24 cellular contexts compared by ENCODE assay signal in the genomic region with DNA sequence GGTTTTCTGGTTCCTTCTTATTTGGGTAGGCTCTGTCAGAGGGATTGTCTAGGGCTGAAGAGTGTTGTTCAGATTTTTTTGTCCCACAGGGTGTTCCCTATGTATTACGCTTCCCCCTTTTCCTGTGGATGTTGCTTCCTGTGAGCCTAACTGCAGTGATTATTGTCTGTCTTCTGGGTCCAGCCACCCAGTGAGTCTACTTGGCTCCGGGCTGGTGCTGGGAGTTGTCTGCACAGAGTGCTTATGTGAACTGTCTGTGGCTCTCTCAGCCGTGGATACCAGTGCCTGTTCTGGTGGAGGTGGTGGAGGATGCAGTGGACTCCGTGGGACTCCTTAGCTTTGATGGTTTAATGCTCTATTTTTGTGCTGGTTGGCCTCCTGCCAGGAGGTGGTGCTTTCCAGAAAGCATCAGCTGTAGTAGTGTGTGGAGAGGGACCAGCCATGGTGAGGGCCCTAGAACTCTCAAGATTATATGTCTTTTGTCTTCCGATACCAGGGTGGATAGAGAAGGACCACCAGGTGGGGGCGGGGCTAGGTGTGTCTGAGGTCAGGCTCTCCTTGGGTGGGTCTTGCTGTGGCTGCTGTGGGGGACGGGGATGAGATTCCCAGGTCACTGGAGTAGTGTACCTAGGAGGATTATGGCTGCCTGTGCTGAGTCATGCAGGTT. TPM values are rescaled to one million over a fixed set of nuclear protein-coding genes. Genes with fewer than 3 reads are reported as not detected.
DNase-seq lines count a peak whose midpoint lies in the region; ATAC-seq, FAIRE-seq and TF ChIP-seq lines count a peak whose summit lies in the region.
"Had no signal": no experiment of that assay in that cellular context is flagged by ENCODE, and none has a peak within 500 bp of the region (broad histone marks: within the 10 kb centered on the region; RNA-seq: fewer than 3 reads in every experiment).

No MANE protein-coding gene starts in this region.

- H3K27me3 ChIP-seq in Caco-2 (replicated peaks; ENCODE audit: control insufficient read depth, insufficient read depth, low read length) = no peaks in the 10 kb centered on the region
- H3K27me3 ChIP-seq: BE2C, breast epithelium, stomach, upper lobe of left lung had no signal

- peaks cover 4% of the 10 kb centered on the region for H3K9me3 Mint-ChIP-seq in activated T-cell treated with anti-CD3 and anti-CD28 coated beads, Interleukin-2, amount 50 U/mL, for 24 hours
- peaks cover 1 to 3% of the 10 kb centered on the region in 2 donors for H3K9me3 Mint-ChIP-seq in activated T-cell treated with anti-CD3 and anti-CD28 coated beads, Interleukin-2, amount 50 U/mL, for 72 hours
- no peaks in the 10 kb centered on the region for H3K9me3 Mint-ChIP-seq in Caco-2 (ENCODE audit: unreplicated experiment)
- H3K9me3 Mint-ChIP-seq in activated naive CD8-positive, alpha-beta T cell treated with anti-CD3 and anti-CD28 coated beads for 36 hours = peaks cover 40% of the 10 kb centered on the region
- H3K9me3 Mint-ChIP-seq in naive thymus-derived CD8-positive, alpha-beta T cell = peaks cover 0 to 44% (median 10%) of the 10 kb centered on the region in 9 donors
- no peaks in the 10 kb centered on the region for H3K9me3 Mint-ChIP-seq in natural killer cell

- no peaks in the 10 kb centered on the region for H3K27me3 Mint-ChIP-seq in activated T-cell treated with anti-CD3 and anti-CD28 coated beads, Interleukin-2, amount 50 U/mL, for 24 hours
- H3K27me3 Mint-ChIP-seq in activated T-cell treated with anti-CD3 and anti-CD28 coated beads, Interleukin-2, amount 50 U/mL, for 72 hours (ENCODE audit: low read depth) = no peaks in the 10 kb centered on the region
- no peaks in the 10 kb centered on the region for H3K27me3 Mint-ChIP-seq in Caco-2 (ENCODE audit: insufficient read depth, unreplicated experiment)
- no peaks in the 10 kb centered on the region for H3K27me3 Mint-ChIP-seq in activated naive CD8-positive, alpha-beta T cell treated with anti-CD3 and anti-CD28 coated beads for 36 hours
- H3K27me3 Mint-ChIP-seq in naive thymus-derived CD8-positive, alpha-beta T cell = no peaks in the 10 kb centered on the region
- no peaks in the 10 kb centered on the region for H3K27me3 Mint-ChIP-seq in natural killer cell (ENCODE audit: low read depth in 2 of 2)
- H3K27me3 Mint-ChIP-seq: memory B cell had no signal

- H3K4me3 Mint-ChIP-seq in activated T-cell treated with anti-CD3 and anti-CD28 coated beads, Interleukin-2, amount 50 U/mL, for 24 hours = no peak overlapping the region
- peak overlapping the region in 1 of 2 donors; percentile 6 for H3K4me3 Mint-ChIP-seq in activated T-cell treated with anti-CD3 and anti-CD28 coated beads, Interleukin-2, amount 50 U/mL, for 72 hours
- H3K4me3 Mint-ChIP-seq in Caco-2 (ENCODE audit: unreplicated experiment) (no peak overlapping the region), natural killer cell (no peak overlapping the region)
- H3K4me3 Mint-ChIP-seq in activated naive CD8-positive, alpha-beta T cell treated with anti-CD3 and anti-CD28 coated beads for 36 hours = no peak overlapping the region
- peak overlapping the region in 8 of 10 donors; percentile 11 to 57 (median 32) for H3K4me3 Mint-ChIP-seq in naive thymus-derived CD8-positive, alpha-beta T cell
- H3K4me3 Mint-ChIP-seq: memory B cell had no signal

- H3K4me1 ChIP-seq in Caco-2 (no peaks in the 10 kb centered on the region), kidney (ENCODE audit: control insufficient read depth in 1 of 2, insufficient read depth in 1 of 2, low read depth in 1 of 2, low read length in 2 of 2) (peaks cover 0 to 12% of the 10 kb centered on the region in 2 donors)
- H3K4me1 ChIP-seq: BE2C, breast epithelium had no signal

- intact Hi-C loops in Caco-2 (cut with micrococcal nuclease; ENCODE audit: unreplicated experiment) (no loop called here), kidney (cut with DNase I) (no loop called here), natural killer cell (cut with micrococcal nuclease) (no loop called here)

- no peak overlapping the region for H3K27ac ChIP-seq in kidney (ENCODE audit: low read depth in 2 of 2, low read length in 2 of 2)
- H3K27ac ChIP-seq: coronary artery, SK-N-MC, stomach, upper lobe of left lung, WERI-Rb-1 had no signal

- FAIRE-seq in kidney (lab: Jason Lieb, UNC) = no peak
- FAIRE-seq: D721Med, endometrium had no signal

- H3K9me3 ChIP-seq in Caco-2 (no peaks in the 10 kb centered on the region), kidney (ENCODE audit: control insufficient read depth in 1 of 2, low read length in 2 of 2) (no peaks in the 10 kb centered on the region)
- H3K9me3 ChIP-seq: BE2C, upper lobe of left lung had no signal

- TF ChIP-seq CTCF in Caco-2 (IDR thresholded peaks at IDR 0.05; ENCODE audit: insufficient read depth in 1 of 2, low read depth in 1 of 2, low read length in 1 of 2, severe bottlenecking in 1 of 2, unreplicated experiment in 1 of 2) = no peak
- no peak for TF ChIP-seq CTCF in kidney (IDR thresholded peaks at IDR 0.05; ENCODE audit: borderline replicate concordance, extremely low read depth, insufficient read depth)
- TF ChIP-seq CTCF in natural killer cell (IDR thresholded peaks at IDR 0.05) = no peak

- ATAC-seq in activated T-cell treated with anti-CD3 and anti-CD28 coated beads, Interleukin-2, amount 50 U/mL, for 72 hours (replicated peaks in 1 of 2) = no peak
- no peak for ATAC-seq in naive thymus-derived CD8-positive, alpha-beta T cell
- no peak for ATAC-seq in natural killer cell

- H3K36me3 ChIP-seq in Caco-2 (ENCODE audit: control insufficient read depth, insufficient read depth, low read length) = peaks cover 3% of the 10 kb centered on the region; the same call in 1 of the 2 replicates
- peaks cover 6 to 7% of the 10 kb centered on the region in 2 donors for H3K36me3 ChIP-seq in kidney (ENCODE audit: control insufficient read depth in 1 of 2, insufficient read depth in 2 of 2, low read length in 2 of 2)
- H3K36me3 ChIP-seq: BE2C, breast epithelium had no signal

- no peak for DNase-seq in activated T-cell treated with anti-CD3 and anti-CD28 coated beads, Interleukin-2, amount 50 U/mL, for 24 hours
- no peak for DNase-seq in activated T-cell treated with anti-CD3 and anti-CD28 coated beads, Interleukin-2, amount 50 U/mL, for 72 hours
- DNase-seq in Caco-2 (no peak), kidney (no peak), natural killer cell (no peak), DMS53 (lab: John Stamatoyannopoulos, UW) (no peak)
- DNase-seq in activated naive CD8-positive, alpha-beta T cell treated with anti-CD3 and anti-CD28 coated beads for 36 hours = no peak
- DNase-seq in naive thymus-derived CD8-positive, alpha-beta T cell = no peak
- DNase-seq: activated T-cell treated with anti-CD3 and anti-CD28 coated beads, Interleukin-2, amount 50 U/mL, for 48 hours; BE2C; kidney glomerular epithelial cell; NCI-H1092; NCI-H2029; retina; stimulated activated CD4-positive, alpha-beta T cell treated with anti-CD3 and anti-CD28 coated beads, Interleukin-4, amount 100 ng/mL, for 1 hour; stomach; upper lobe of left lung; WERI-Rb-1 had no signal

- H3K9ac ChIP-seq in kidney (ENCODE audit: low read length in 2 of 2) = no peak overlapping the region

- peaks cover 74% of the 10 kb centered on the region for H3K4me1 Mint-ChIP-seq in activated T-cell treated with anti-CD3 and anti-CD28 coated beads, Interleukin-2, amount 50 U/mL, for 24 hours (ENCODE audit: low read depth)
- peaks cover 47% of the 10 kb centered on the region for H3K4me1 Mint-ChIP-seq in activated T-cell treated with anti-CD3 and anti-CD28 coated beads, Interleukin-2, amount 50 U/mL, for 72 hours (ENCODE audit: low read depth)
- H3K4me1 Mint-ChIP-seq in Caco-2 (ENCODE audit: low read depth, unreplicated experiment) (no peaks in the 10 kb centered on the region), natural killer cell (peaks cover 34 to 37% of the 10 kb centered on the region in 2 donors)
- peaks cover 54% of the 10 kb centered on the region for H3K4me1 Mint-ChIP-seq in activated naive CD8-positive, alpha-beta T cell treated with anti-CD3 and anti-CD28 coated beads for 36 hours
- H3K4me1 Mint-ChIP-seq in naive thymus-derived CD8-positive, alpha-beta T cell = peaks cover 40 to 73% (median 70%) of the 10 kb centered on the region in 4 donors

- peaks cover 94% of the 10 kb centered on the region for H3K36me3 Mint-ChIP-seq in activated T-cell treated with anti-CD3 and anti-CD28 coated beads, Interleukin-2, amount 50 U/mL, for 24 hours (ENCODE audit: low read depth)
- H3K36me3 Mint-ChIP-seq in activated T-cell treated with anti-CD3 and anti-CD28 coated beads, Interleukin-2, amount 50 U/mL, for 72 hours (ENCODE audit: insufficient read depth in 2 of 2) = peaks cover 28 to 55% of the 10 kb centered on the region in 2 donors
- H3K36me3 Mint-ChIP-seq in Caco-2 (ENCODE audit: insufficient read depth, unreplicated experiment) = peaks cover 29% of the 10 kb centered on the region
- peaks cover 81% of the 10 kb centered on the region for H3K36me3 Mint-ChIP-seq in activated naive CD8-positive, alpha-beta T cell treated with anti-CD3 and anti-CD28 coated beads for 36 hours
- H3K36me3 Mint-ChIP-seq in naive thymus-derived CD8-positive, alpha-beta T cell = peaks cover 32 to 74% (median 68%) of the 10 kb centered on the region in 3 donors
- H3K36me3 Mint-ChIP-seq in natural killer cell = no peaks in the 10 kb centered on the region

- POLR2A ChIA-PET in Caco-2 (lab: Charles Lee) = no interaction called here
- POLR2A ChIA-PET in naive thymus-derived CD8-positive, alpha-beta T cell (lab: Charles Lee) = interaction anchor here (0.7 to 1.1 kb wide), 3 partner anchors 11 to 54 kb away, joined by 3 to 4 read pairs (median 3); a partner anchor contains a TSS

- BruUV-seq in Caco-2 (replicated peaks; lab: Mats Ljungman, UMichigan) = no TSS peak

- CTCF ChIA-PET in Caco-2 (lab: Charles Lee) = interaction anchor here (0.6 kb wide), 1 partner anchor 9 kb away, joined by 3 read pairs; no protein-coding TSS in a partner anchor

- peak overlapping the region; percentile 80 for H3K27ac Mint-ChIP-seq in activated T-cell treated with anti-CD3 and anti-CD28 coated beads, Interleukin-2, amount 50 U/mL, for 24 hours
- no peak overlapping the region for H3K27ac Mint-ChIP-seq in activated T-cell treated with anti-CD3 and anti-CD28 coated beads, Interleukin-2, amount 50 U/mL, for 72 hours
- H3K27ac Mint-ChIP-seq in Caco-2 (ENCODE audit: unreplicated experiment) (peak overlapping the region; percentile 11), natural killer cell (no peak overlapping the region)
- peak overlapping the region; percentile 39 for H3K27ac Mint-ChIP-seq in activated naive CD8-positive, alpha-beta T cell treated with anti-CD3 and anti-CD28 coated beads for 36 hours
- H3K27ac Mint-ChIP-seq in naive thymus-derived CD8-positive, alpha-beta T cell = peak overlapping the region in 9 of 10 donors; percentile 12 to 86 (median 57)
- H3K27ac Mint-ChIP-seq: memory B cell had no signal

- H3K4me3 ChIP-seq in Caco-2 (ENCODE audit: low read depth, low read length) (no peak overlapping the region), kidney (ENCODE audit: low read length in 2 of 2) (no peak overlapping the region)
- H3K4me3 ChIP-seq: breast epithelium, coronary artery, SK-N-MC, stomach, upper lobe of left lung had no signal

RNA-seq across cellular contexts. Expression of a gene that starts 53.8 kb away (rescaled TPM):
- total RNA-seq in activated T-cell treated with anti-CD3 and anti-CD28 coated beads, Interleukin-2, amount 50 U/mL, for 72 hours = 10 to 100 TPM; 29.0 to 34.7 TPM
- total RNA-seq in Caco-2 (2022) (25.3 and 28.6 TPM in 2 replicates), kidney (31.3 TPM), natural killer cell (10 to 100 TPM; 25.5 to 36.0 (median 35.0) TPM)
- 10 to 100 TPM; 31.0 to 32.9 TPM for total RNA-seq in activated naive CD8-positive, alpha-beta T cell treated with anti-CD3 and anti-CD28 coated beads for 36 hours
- 100 to 1,000 TPM; 114 to 118 TPM for total RNA-seq in naive thymus-derived CD8-positive, alpha-beta T cell
- 10 to 100 TPM; 16.8 to 28.9 (median 20.9) TPM for polyA plus RNA-seq in naive thymus-derived CD8-positive, alpha-beta T cell
- polyA plus RNA-seq in kidney (ENCODE audit: insufficient read depth, low read depth, low replicate concordance) = 7.9 TPM

Comparison
In these comparisons a context has a peak if more than half of its experiments do, and no peak if none do; other contexts are left out.
1. H3K27ac Mint-ChIP-seq: peak in activated T-cell treated with anti-CD3 and anti-CD28 coated beads, Interleukin-2, amount 50 U/mL, for 24 hours (single experiment), Caco-2 (single experiment), activated naive CD8-positive, alpha-beta T cell treated with anti-CD3 and anti-CD28 coated beads for 36 hours (single experiment) and naive thymus-derived CD8-positive, alpha-beta T cell (9 of 10); none in activated T-cell treated with anti-CD3 and anti-CD28 coated beads, Interleukin-2, amount 50 U/mL, for 72 hours (single experiment) and natural killer cell (0 of 2).
2. H3K4me3 Mint-ChIP-seq: peak in naive thymus-derived CD8-positive, alpha-beta T cell (8 of 10); none in activated T-cell treated with anti-CD3 and anti-CD28 coated beads, Interleukin-2, amount 50 U/mL, for 24 hours (single experiment), Caco-2 (single experiment), activated naive CD8-positive, alpha-beta T cell treated with anti-CD3 and anti-CD28 coated beads for 36 hours (single experiment) and natural killer cell (single experiment).